8 cellular contexts compared by ENCODE assay signal in the genomic region with DNA sequence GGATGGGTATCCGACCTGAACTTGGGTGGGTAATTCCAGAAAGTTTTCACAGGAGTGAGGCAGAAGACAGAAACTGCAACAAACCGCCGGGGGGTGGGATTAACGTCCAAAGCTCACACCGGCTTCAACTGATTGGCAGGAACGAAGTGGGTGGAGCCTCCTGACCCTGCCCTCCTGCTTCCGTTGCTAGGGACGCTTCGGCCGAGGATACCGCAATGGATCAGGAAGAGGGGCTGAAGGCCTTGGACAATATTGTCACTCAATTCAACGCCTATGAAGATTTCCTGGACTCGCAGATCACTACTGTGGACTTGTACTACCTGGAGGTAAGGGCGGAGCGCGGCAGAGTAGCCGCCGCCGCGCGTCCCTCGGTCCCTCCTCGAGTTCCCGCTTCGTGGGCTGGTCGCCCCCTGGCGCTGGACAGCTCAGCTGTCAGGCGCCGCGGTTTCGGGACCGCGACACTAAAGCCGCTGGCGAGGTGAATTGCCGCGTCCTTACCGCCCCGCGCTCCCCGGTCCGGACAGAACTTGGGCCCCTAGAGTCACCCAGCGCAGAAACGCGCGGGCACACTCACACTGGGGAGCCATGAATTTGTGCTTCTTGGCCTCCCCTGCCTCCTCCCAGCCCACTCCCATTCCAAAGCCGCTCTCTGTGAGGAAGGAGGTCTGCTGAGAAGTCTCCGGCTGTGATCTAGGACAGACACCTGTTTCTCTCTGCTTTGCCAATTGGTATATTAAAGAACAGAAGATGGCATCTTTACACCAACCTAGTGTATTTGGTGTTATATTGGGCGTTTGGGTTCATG. TPM values are rescaled to one million over a fixed set of nuclear protein-coding genes. Genes with fewer than 3 reads are reported as not detected.
DNase-seq lines count a peak whose midpoint lies in the region; ATAC-seq and TF ChIP-seq lines count a peak whose summit lies in the region.

CFAP299 (plus strand) TSS at position 177 of the 805 bp plus-strand sequence.

- CTCF ChIA-PET in BJ (lab: Yijun Ruan, JAX) = interaction anchor here (0.6 to 5.8 kb wide), 13 partner anchors 10 to 646 kb away, joined by 3 to 51 read pairs (median 4); partner anchors contain the start of gene FGF5

- H3K36me3 ChIP-seq in BJ (ENCODE audit: control insufficient read depth, insufficient read depth, low read length) = no peaks in the 10 kb centered on the region
- no peaks in the 10 kb centered on the region for H3K36me3 ChIP-seq in muscle layer of colon (ENCODE audit: insufficient read depth, low read length)

- H3K4me3 ChIP-seq in BJ (ENCODE audit: low read depth, low read length) (peak within 1 kb of the TSS; percentile 73), muscle layer of colon (ENCODE audit: low read depth in 1 of 2, low read length in 2 of 2) (peak within 1 kb of the TSS; percentile 38 to 73)

- peak; percentile 79 for TF ChIP-seq CTCF in BJ (IDR thresholded peaks at IDR 0.05; ENCODE audit: insufficient read depth, low read depth, low read length)

- peak; percentile 99 for ATAC-seq in GM19328 (IDR thresholded peaks at IDR 0.05; ENCODE audit: unreplicated experiment)
- peak; percentile 96 for ATAC-seq in HG03442 (IDR thresholded peaks at IDR 0.05; ENCODE audit: unreplicated experiment)
- ATAC-seq in esophagus mucosa = peak; percentile 76

- H3K9ac ChIP-seq in muscle layer of colon (ENCODE audit: low read length) = no peak within 1 kb of the TSS

- DNase-seq in BJ (ENCODE audit: low read depth) (peak; percentile 46), NCI-H748 treated with DMSO at 0.1 percent for 48 hours (lab: John Stamatoyannopoulos, UW) (peak; percentile 81)
- peak; percentile 4 for DNase-seq in activated CD8-positive, alpha-beta memory T cell treated with anti-CD3 and anti-CD28 coated beads, Interleukin-2, amount 50 U/mL, for 1 hour (ENCODE audit: extremely low read depth)
- DNase-seq in stimulated activated CD8-positive, alpha-beta memory T cell treated with anti-CD3 and anti-CD28 coated beads, Interleukin-7, amount 100 ng/mL, for 48 hours (ENCODE audit: extremely low read depth in 1 of 2, low read depth in 1 of 2) = peak; percentile 33 to 58

- no peaks in the 10 kb centered on the region for H3K9me3 ChIP-seq in muscle layer of colon (ENCODE audit: low read length)

- H3K4me1 ChIP-seq in muscle layer of colon (ENCODE audit: insufficient read depth, low read length) = peaks cover 7% of the 10 kb centered on the region

- H3K27me3 ChIP-seq in BJ (ENCODE audit: control insufficient read depth, insufficient read depth, low read length) (no peaks in the 10 kb centered on the region), muscle layer of colon (ENCODE audit: control insufficient read depth in 1 of 2, insufficient read depth in 2 of 2, low read length in 2 of 2) (peaks cover 0 to 5% of the 10 kb centered on the region in 2 donors)

- no peak within 1 kb of the TSS for H3K27ac ChIP-seq in muscle layer of colon (ENCODE audit: low read depth, low read length)

- POLR2A ChIA-PET in BJ (lab: Charles Lee) = interaction anchor here (0.6 kb wide), 1 partner anchor 91 kb away, joined by 3 read pairs; no protein-coding TSS in a partner anchor

RNA-seq across cellular contexts. Expression of gene CFAP299, which starts in this region (rescaled TPM):
- 0.23 and 3.3 TPM in 2 replicates for polyA plus RNA-seq in BJ (2011; rRNA removed)
- polyA minus RNA-seq in BJ (2011; rRNA and poly(A)+ RNA removed) = 2.8 and 4.2 TPM in 2 replicates
- total RNA-seq in esophagus mucosa = not detected

Comparison
In these comparisons a context has a peak if more than half of its experiments do, and no peak if none do; other contexts are left out.
1. Peak in ATAC-seq in esophagus mucosa; RNA of the gene not detected or under 1 TPM.
2. DNase-seq: peak in every context shown above with its lines; median percentile 81 in NCI-H748 treated with DMSO at 0.1 percent for 48 hours; 46 in BJ; 46 in stimulated activated CD8-positive, alpha-beta memory T cell treated with anti-CD3 and anti-CD28 coated beads, Interleukin-7, amount 100 ng/mL, for 48 hours; 4 in activated CD8-positive, alpha-beta memory T cell treated with anti-CD3 and anti-CD28 coated beads, Interleukin-2, amount 50 U/mL, for 1 hour.